8 cellular contexts compared by ENCODE assay signal in genomic region chr19:42081584-42082258, GRCh38. TPM values are rescaled to one million over a fixed set of nuclear protein-coding genes. Genes with fewer than 3 reads are reported as not detected.
DNase-seq lines count a peak whose midpoint lies in the region; TF ChIP-seq lines count a peak whose summit lies in the region.

No MANE protein-coding gene starts in this region.

- TF ChIP-seq POLR2A in spleen (IDR thresholded peaks at IDR 0.05) = no peak
- TF ChIP-seq POLR2A in ovary (IDR thresholded peaks at IDR 0.05) = no peak

- no peaks in the 10 kb centered on the region for H3K9me3 ChIP-seq in spleen
- no peaks in the 10 kb centered on the region for H3K9me3 ChIP-seq in ovary

- H3K27ac ChIP-seq in spleen (peak overlapping the region in 4 of 8 donors; percentile 1 to 58 (median 30)), ovary (no peak overlapping the region)

- H3K4me1 ChIP-seq in spleen (peaks cover 7 to 56% (median 26%) of the 10 kb centered on the region in 6 donors), ovary (ENCODE audit: insufficient read depth) (peaks cover 5% of the 10 kb centered on the region)

- TF ChIP-seq CTCF in fibroblast of mammary gland (conservative IDR thresholded peaks at IDR 0.05; ENCODE audit: control insufficient read depth, insufficient read depth, low read depth, low read length) = peak; percentile 63
- peak in 8 of 11 experiments; percentile 32 to 59 (median 46) for TF ChIP-seq CTCF in spleen (IDR thresholded peaks at IDR 0.05 in 8 of 11, conservative IDR thresholded peaks at IDR 0.05 in 3 of 11)
- no peak for TF ChIP-seq CTCF in ovary (IDR thresholded peaks at IDR 0.05)

- H3K4me3 ChIP-seq in H7 (ENCODE audit: insufficient read depth, low read depth, low read length) (no peak overlapping the region), fibroblast of mammary gland (ENCODE audit: control insufficient read depth, low read depth, low read length) (no peak overlapping the region), spleen (no peak overlapping the region), ovary (no peak overlapping the region)

- intact Hi-C loops in spleen (cut with DNase I; ENCODE audit: low total_unique reads) (no loop called here), ovary (cut with DNase I) (no loop called here)

- H3K36me3 ChIP-seq in H7 (replicated peaks; ENCODE audit: control insufficient read depth, insufficient read depth, low read length) = peaks cover 26% of the 10 kb centered on the region
- peaks cover 8 to 60% (median 42%) of the 10 kb centered on the region in 6 donors for H3K36me3 ChIP-seq in spleen
- H3K36me3 ChIP-seq in ovary = no peaks in the 10 kb centered on the region

- DNase-seq in COLO829 (ENCODE audit: low spot score) (peak; percentile 47), H7 (peak; percentile 67), SW480 (ENCODE audit: low spot score) (peak; percentile 50), fibroblast of mammary gland (ENCODE audit: low read depth) (peak; percentile 66), spleen (no peak), ovary (no peak), cerebellar nuclear complex (lab: John Stamatoyannopoulos, UW) (no peak)
- no peak for DNase-seq in activated effector memory CD4-positive, alpha-beta T cell treated with Interleukin-2 at 50 U/mL for 16 hours

- no peak for TF ChIP-seq EP300 in ovary (IDR thresholded peaks at IDR 0.05)

- 73 to 87% (median 79%) methylated on average over 2 of the region's 2 CpGs for WGBS in spleen, 5 donors
- WGBS in ovary, 3 donors = 67 to 76% (median 74%) methylated on average over 2 of the region's 2 CpGs

- H3K27me3 ChIP-seq in H7 (ENCODE audit: control insufficient read depth, insufficient read depth, low read length) (no peaks in the 10 kb centered on the region), spleen (replicated peaks in 1 of 7) (no peaks in the 10 kb centered on the region), ovary (no peaks in the 10 kb centered on the region)

RNA-seq across cellular contexts. Expression of gene ZNF574, which starts 5.8 kb away (rescaled TPM):
- 44.0 and 45.4 TPM in 2 replicates for total RNA-seq in H7 (2014; rRNA removed; shearing (Covaris generic))
- 10 to 100 TPM; 12.0 to 21.0 (median 17.4) TPM for total RNA-seq in spleen
- polyA plus RNA-seq in spleen = 10 to 100 TPM in 1 of 3 donors, 1 to 10 TPM in 2; 4.7 to 10.5 (median 4.9) TPM
- total RNA-seq in ovary = 10 to 100 TPM; 10.3 to 24.6 (median 18.2) TPM
- polyA plus RNA-seq in ovary = 10 to 100 TPM in 1 of 2 donors, 1 to 10 TPM in 1; 2.4 to 14.9 TPM

RNA-seq across cellular contexts. Expression of gene GRIK5, which starts 11.7 kb away (rescaled TPM):
- 15.7 and 16.4 TPM in 2 replicates for total RNA-seq in H7 (2014; rRNA removed; shearing (Covaris generic))
- total RNA-seq in spleen (1 to 10 TPM in 6 of 7 donors, under 1 TPM in 1; 0.98 to 4.7 (median 2.2) TPM), ovary (10 to 100 TPM in 2 of 7 donors, 1 to 10 TPM in 5; 1.7 to 16.3 (median 3.7) TPM)
- polyA plus RNA-seq in spleen (1 to 10 TPM in 2 of 3 donors, under 1 TPM in 1; 0.94 to 1.4 (median 1.4) TPM), ovary (1 to 10 TPM; 2.9 to 5.3 TPM)

RNA-seq across cellular contexts. Expression of gene POU2F2, which starts 50.5 kb away (rescaled TPM):
- total RNA-seq in H7 (2014; rRNA removed; shearing (Covaris generic)) = 0.90 and 2.4 TPM in 2 replicates
- total RNA-seq in spleen = 10 to 100 TPM; 22.7 to 67.4 (median 45.4) TPM
- 10 to 100 TPM; 22.3 to 48.5 (median 33.3) TPM for polyA plus RNA-seq in spleen
- total RNA-seq in ovary = 1 to 10 TPM in 4 of 7 donors, under 1 TPM in 2, not detected in 1; 0.72 to 4.3 (median 1.4) TPM
- polyA plus RNA-seq in ovary = 1 to 10 TPM in 1 of 2 donors, under 1 TPM in 1; 0.52 to 1.2 TPM

Comparison
In these comparisons a context has a peak if more than half of its experiments do, and no peak if none do; other contexts are left out.
1. DNase-seq: peak in COLO829 (single experiment), H7 (single experiment), SW480 (single experiment) and fibroblast of mammary gland (single experiment); none in spleen (single experiment), activated effector memory CD4-positive, alpha-beta T cell treated with Interleukin-2 at 50 U/mL for 16 hours (single experiment), ovary (0 of 5) and cerebellar nuclear complex (0 of 2).
2. CTCF ChIP-seq: peak in fibroblast of mammary gland (single experiment) and spleen (8 of 11); none in ovary (0 of 3).